In the genomic region with DNA sequence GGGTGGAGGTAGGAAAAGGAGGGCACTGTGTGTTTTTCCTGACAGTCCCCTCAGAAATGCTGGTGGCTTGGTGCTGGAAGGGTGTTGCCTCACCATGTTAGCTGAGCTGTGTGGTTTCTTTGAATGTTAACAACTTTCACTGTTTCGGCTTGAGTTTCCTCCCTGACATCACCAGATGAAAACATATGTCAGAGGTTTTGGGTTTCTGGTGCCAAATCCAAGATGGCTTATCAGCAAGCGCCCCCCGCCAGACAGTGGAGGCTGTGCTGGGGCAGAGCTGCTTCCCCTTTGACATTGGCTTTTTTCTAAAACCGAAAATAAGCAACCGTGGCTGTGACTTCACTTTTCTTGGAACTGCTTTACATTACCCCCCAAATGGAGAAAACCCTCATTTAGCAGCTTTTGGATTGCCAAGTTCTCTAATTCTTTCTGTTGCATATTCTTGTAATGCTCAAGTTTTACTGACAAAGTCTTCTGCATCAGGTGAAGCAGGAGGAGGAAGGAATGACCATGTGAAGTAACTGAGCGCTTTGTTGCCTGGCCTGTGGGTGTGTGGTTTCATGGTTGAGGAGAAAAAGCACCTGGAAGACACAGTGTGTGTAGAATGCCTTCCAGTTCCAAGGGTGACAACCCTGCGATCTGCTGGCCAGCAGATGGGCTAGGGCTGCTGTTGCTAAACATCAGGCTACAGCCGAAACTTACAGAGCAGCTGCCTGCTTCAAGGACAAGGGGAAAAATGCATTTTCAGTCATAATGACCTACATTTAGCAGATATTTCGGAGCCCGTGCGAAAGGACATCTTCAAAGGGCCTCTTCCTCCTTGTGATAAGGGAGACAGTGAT, we compare ENCODE assay signal across 9 cellular contexts. TPM values are rescaled to one million over a fixed set of nuclear protein-coding genes. Genes with fewer than 3 reads are reported as not detected.
DNase-seq lines count a peak whose midpoint lies in the region; ATAC-seq and TF ChIP-seq lines count a peak whose summit lies in the region.
"Had no signal": no experiment of that assay in that cellular context is flagged by ENCODE, and none has a peak within 500 bp of the region (broad histone marks: within the 10 kb centered on the region; RNA-seq: fewer than 3 reads in every experiment).

No MANE protein-coding gene starts in this region.

- no peaks in the 10 kb centered on the region for H3K36me3 ChIP-seq in adrenal gland (replicated peaks in 1 of 2)
- H3K36me3 ChIP-seq: right lobe of liver had no signal

- H3K4me1 ChIP-seq in adrenal gland (replicated peaks in 1 of 2): peaks cover 18 to 20% of the 10 kb centered on the region in 2 donors
- H3K4me1 ChIP-seq: right lobe of liver had no signal

- ATAC-seq in GM18858 (IDR thresholded peaks at IDR 0.05; ENCODE audit: unreplicated experiment) (peak; percentile 40), HG02981 (IDR thresholded peaks at IDR 0.05; ENCODE audit: unreplicated experiment) (peak; percentile 61)

- no peak overlapping the region for H3K4me3 ChIP-seq in adrenal gland
- H3K4me3 ChIP-seq: right lobe of liver had no signal

- no peak for TF ChIP-seq POLR2A in adrenal gland (IDR thresholded peaks at IDR 0.05)

- WGBS in adrenal gland, 4 donors: 38 to 59% (median 51%) methylated on average over 8 to 11 of the region's 11 CpGs

- no peaks in the 10 kb centered on the region for H3K9me3 ChIP-seq in adrenal gland (replicated peaks in 1 of 3)
- H3K9me3 ChIP-seq: right lobe of liver had no signal

- H3K27me3 ChIP-seq in adrenal gland: no peaks in the 10 kb centered on the region
- H3K27me3 ChIP-seq: right lobe of liver had no signal

- intact Hi-C loops in adrenal gland (cut with DNase I): loop anchor here (5.0 to 10.0 kb wide), 2 partner anchors 100 to 383 kb away; partner anchors contain the start of gene SOCS1 (in 1 of the 2)

- DNase-seq in T-helper 2 cell (peak in 4 of 5 experiments; percentile 15 to 90 (median 67)), adrenal gland (peak in 4 of 7 donors; percentile 33 to 56 (median 44)), kidney tubule cell (ENCODE audit: low spot score) (no peak), HuH-7.5 (ENCODE audit: low spot score) (no peak), NCI-H345 (lab: John Stamatoyannopoulos, UW) (no peak)
- peak; percentile 75 for DNase-seq in stimulated activated CD4-positive, alpha-beta T cell treated with anti-CD3 and anti-CD28 coated beads, Interleukin-15, amount 100 ng/mL, for 48 hours (ENCODE audit: low read depth in 2 of 2)
- DNase-seq: right lobe of liver had no signal

- H3K27ac ChIP-seq in adrenal gland: peak overlapping the region in 3 of 5 donors; percentile 46 to 67 (median 57)
- H3K27ac ChIP-seq: right lobe of liver had no signal

- TF ChIP-seq CTCF in adrenal gland (IDR thresholded peaks at IDR 0.05): no peak

RNA-seq across cellular contexts. Expression of gene RMI2, which starts 9.7 kb away (rescaled TPM):
- 1 to 10 TPM in 4 of 8 donors, under 1 TPM in 2, not detected in 2; 0.70 to 3.9 (median 1.3) TPM for total RNA-seq in adrenal gland
- polyA plus RNA-seq in adrenal gland: 1 to 10 TPM in 2 of 3 donors, under 1 TPM in 1; 0.56 to 1.3 (median 1.0) TPM

Comparison
In these comparisons a context has a peak if more than half of its experiments do, and no peak if none do; other contexts are left out.
1. DNase-seq: peak in T-helper 2 cell (4 of 5), adrenal gland (4 of 7) and stimulated activated CD4-positive, alpha-beta T cell treated with anti-CD3 and anti-CD28 coated beads, Interleukin-15, amount 100 ng/mL, for 48 hours (2 of 2); none in kidney tubule cell (single experiment), HuH-7.5 (single experiment) and NCI-H345 (single experiment).